In the genomic region with DNA sequence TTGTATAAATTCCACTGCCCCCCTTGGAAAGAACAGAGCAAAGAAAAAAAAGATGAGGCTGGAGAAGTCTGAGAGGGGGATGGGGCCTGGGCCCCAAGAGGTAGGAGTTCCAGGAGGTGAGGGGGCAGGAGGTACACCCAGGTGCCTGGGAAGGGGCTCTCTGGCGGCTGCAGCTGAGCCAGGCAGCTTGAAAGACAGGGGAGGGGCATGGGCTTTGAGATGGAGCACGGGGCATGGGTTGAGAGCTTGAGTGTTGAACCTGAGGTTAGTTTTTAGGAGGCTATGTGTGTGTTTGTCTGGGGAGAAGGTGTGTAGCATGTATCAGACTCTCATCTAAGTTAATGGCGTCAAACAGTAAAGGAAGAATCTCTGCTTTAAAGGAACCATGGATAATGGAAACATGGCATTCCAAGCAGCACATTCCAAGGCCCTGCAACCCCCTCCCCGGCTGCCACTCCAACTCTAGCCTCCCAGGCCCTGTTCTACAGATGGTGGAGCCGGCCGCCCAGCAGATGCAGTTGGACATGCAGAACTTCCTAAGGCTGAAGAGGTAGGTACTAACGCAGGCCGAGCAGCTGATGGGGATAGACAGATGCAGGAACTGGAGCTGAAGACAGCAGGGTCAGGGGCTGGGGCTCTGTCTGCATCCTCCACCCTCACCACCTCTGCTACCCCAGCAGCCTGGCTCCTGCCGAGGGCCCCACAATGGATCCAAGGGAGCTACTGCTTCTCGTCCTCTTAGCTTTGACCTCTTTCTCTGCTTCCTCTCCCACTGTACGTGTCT, we compare ENCODE assay signal across 2 cellular contexts.
TF ChIP-seq lines count a peak whose summit lies in the region.

No MANE protein-coding gene starts in this region.

TF ChIP-seq in H1, 55 proteins besides CTCF, POLR2A, EP300 and RAD21:
- TF ChIP-seq JUN (IDR thresholded peaks at IDR 0.05; ENCODE audit: low read depth, low read length) (no peak), YY1 (IDR thresholded peaks at IDR 0.05; ENCODE audit: low read depth, low read length) (0 out of 2 replicates have a peak, but pooled peaks have one; percentile 8), TEAD4 (IDR thresholded peaks at IDR 0.05; ENCODE audit: low read depth, low read length) (peak; percentile 79), NANOG (IDR thresholded peaks at IDR 0.05; ENCODE audit: insufficient read depth, low read depth, low read length, poor library complexity, severe bottlenecking) (no peak), ZNF274 (IDR thresholded peaks at IDR 0.05; ENCODE audit: borderline replicate concordance, extremely low read depth, low read length) (no peak)

TF ChIP-seq in neural cell, 6 proteins besides CTCF, POLR2A, EP300 and RAD21:
- no peak for TF ChIP-seq TAF1 (IDR thresholded peaks at IDR 0.05; ENCODE audit: low read depth)
TF ChIP-seq in neural cell: peak in this region for 0.
